8 cellular contexts compared by ENCODE assay signal in the genomic region with DNA sequence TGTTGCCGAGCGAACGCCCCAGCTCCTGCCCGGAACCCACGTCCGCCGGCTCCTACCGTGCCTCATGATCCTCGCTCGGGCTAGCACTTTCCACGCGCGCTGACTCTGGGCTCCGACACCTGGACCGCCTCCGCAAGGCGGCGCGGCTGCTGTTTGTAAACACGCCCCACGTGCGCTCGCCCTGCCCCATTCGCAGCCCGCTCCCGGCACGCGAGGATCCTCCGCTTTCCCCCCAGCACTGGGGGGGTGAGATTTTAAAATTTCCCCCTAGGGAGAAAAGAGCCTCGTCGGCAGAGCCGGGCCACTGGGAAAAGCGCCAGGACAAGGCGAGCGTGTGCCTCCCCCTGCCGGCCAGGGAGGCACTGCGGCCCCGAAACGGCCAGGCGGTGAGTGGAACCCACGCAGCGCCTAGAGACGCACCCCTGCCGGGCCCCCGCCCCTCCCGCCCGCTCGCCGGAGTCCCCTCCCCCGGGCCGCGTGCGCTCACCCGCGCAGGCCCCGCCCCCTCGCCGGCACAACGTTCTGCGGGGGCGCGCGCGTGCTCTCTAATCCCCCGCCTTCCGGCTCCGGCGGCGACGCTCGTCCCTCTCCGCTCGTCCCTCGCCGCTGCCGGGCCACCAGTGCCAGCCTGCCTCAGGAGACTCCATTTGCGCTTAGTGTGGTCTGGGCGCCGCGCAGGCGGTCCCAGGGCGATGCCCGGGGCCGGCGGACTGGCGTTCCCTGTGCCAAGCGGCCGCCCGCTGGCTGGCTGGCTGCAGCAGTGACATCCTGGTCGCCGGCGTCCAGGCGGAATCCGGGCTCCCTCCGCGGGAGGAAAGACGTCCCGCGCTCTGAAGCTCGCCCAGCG. TPM values are rescaled to one million over a fixed set of nuclear protein-coding genes. Genes with fewer than 3 reads are reported as not detected.
DNase-seq lines count a peak whose midpoint lies in the region; ATAC-seq, FAIRE-seq and TF ChIP-seq lines count a peak whose summit lies in the region.

TIGD2 (plus strand) TSS at position 548 of the 847 bp plus-strand sequence. CDS start 1,442 bp downstream, outside the sequence.

- H3K4me3 ChIP-seq in adrenal gland, result peak within 1 kb of the TSS in 3 of 4 donors; percentile 63 to 73 (median 64)
- peak within 1 kb of the TSS; percentile 86 for H3K4me3 ChIP-seq in left ventricle myocardium inferior
- H3K4me3 ChIP-seq in prostate gland, result peak within 1 kb of the TSS; percentile 74 to 75

- intact Hi-C loops in adrenal gland (cut with DNase I), result no loop called here
- intact Hi-C loops in left ventricle myocardium inferior (cut with micrococcal nuclease), result no loop called here
- intact Hi-C loops in prostate gland (cut with DNase I), result loop anchor here (2.0 to 5.0 kb wide), 2 partner anchors 54 to 294 kb away; partner anchors contain the start of gene FAM13A

- TF ChIP-seq POLR2A in GM12891 (IDR thresholded peaks at IDR 0.05; ENCODE audit: low read depth, low read length) (peak; percentile 62; the same call in 1 of the 2 replicates), adrenal gland (IDR thresholded peaks at IDR 0.05) (peak; percentile 84 to 91), prostate gland (IDR thresholded peaks at IDR 0.05) (peak; percentile 77)

- H3K9me3 ChIP-seq in adrenal gland (replicated peaks in 1 of 3) (no peaks in the 10 kb centered on the region), left ventricle myocardium inferior (replicated peaks) (peaks cover 19% of the 10 kb centered on the region), prostate gland (no peaks in the 10 kb centered on the region)

- WGBS in adrenal gland, 4 donors, result 0 to 1% (median 1%) methylated on average over 12 to 100 of the region's 101 CpGs
- under 1% methylated on average over 86 of the region's 101 CpGs for WGBS in prostate gland

- ATAC-seq in HG02763 (IDR thresholded peaks at IDR 0.05; ENCODE audit: unreplicated experiment), result peak; percentile 91

- H3K27me3 ChIP-seq in adrenal gland (no peaks in the 10 kb centered on the region), left ventricle myocardium inferior (ENCODE audit: low read depth) (no peaks in the 10 kb centered on the region), prostate gland (replicated peaks; ENCODE audit: insufficient read depth) (no peaks in the 10 kb centered on the region)

- DNase-seq in GM12891 (ENCODE audit: insufficient read length, low spot score) (peak; percentile 96), NCI-H128 (lab: John Stamatoyannopoulos, UW; ENCODE audit: unreplicated experiment) (peak; percentile 81), SW480 (ENCODE audit: low spot score) (peak; percentile 79), adrenal gland (peak; percentile 88 to 92 (median 89)), left ventricle myocardium inferior (peak; percentile 90), prostate gland (ENCODE audit: low spot score) (peak; percentile 85), urothelium cell line (ENCODE audit: low spot score) (peak; percentile 94)

- peaks cover 7 to 11% of the 10 kb centered on the region in 2 donors for H3K4me1 ChIP-seq in adrenal gland (replicated peaks in 1 of 2)
- H3K4me1 ChIP-seq in left ventricle myocardium inferior, result peaks cover 27% of the 10 kb centered on the region
- no peaks in the 10 kb centered on the region for H3K4me1 ChIP-seq in prostate gland (replicated peaks)

- TF ChIP-seq CTCF in adrenal gland (IDR thresholded peaks at IDR 0.05) (peak; percentile 72 to 86 (median 82)), left ventricle myocardium inferior (IDR thresholded peaks at IDR 0.05; ENCODE audit: borderline replicate concordance) (peak; percentile 91), prostate gland (IDR thresholded peaks at IDR 0.05) (peak; percentile 67 to 90 (median 77))

- H3K27ac ChIP-seq in adrenal gland (peak within 1 kb of the TSS; percentile 65 to 92 (median 85)), left ventricle myocardium inferior (replicated peaks) (peak within 1 kb of the TSS; percentile 91), prostate gland (peak within 1 kb of the TSS; percentile 84 to 87)

- H3K36me3 ChIP-seq in adrenal gland (replicated peaks in 1 of 2) (no peaks in the 10 kb centered on the region), left ventricle myocardium inferior (no peaks in the 10 kb centered on the region), prostate gland (no peaks in the 10 kb centered on the region)

- FAIRE-seq in GM12891 (lab: Jason Lieb, UNC), result peak; percentile 87
- FAIRE-seq in urothelium cell line (lab: Jason Lieb, UNC), result peak; percentile 9

TF ChIP-seq in GM12891, 5 proteins besides CTCF, POLR2A, EP300 and RAD21:
- TF ChIP-seq TAF1 (IDR thresholded peaks at IDR 0.05; ENCODE audit: low read depth, low read length), result peak; percentile 27; the same call in 1 of the 2 replicates
- no peak for TF ChIP-seq PAX5 (IDR thresholded peaks at IDR 0.05; ENCODE audit: insufficient read depth, low read length, severe bottlenecking)
- TF ChIP-seq POLR2AphosphoS5 (IDR thresholded peaks at IDR 0.05; ENCODE audit: low read depth, low read length), result peak; percentile 80
- no peak for TF ChIP-seq POU2F2 (IDR thresholded peaks at IDR 0.05; ENCODE audit: low read depth, low read length)
- TF ChIP-seq SPI1 (IDR thresholded peaks at IDR 0.05; ENCODE audit: low read depth, low read length), result no peak
TF ChIP-seq in GM12891: peak in this region for 2.

RNA-seq across cellular contexts. Expression of gene TIGD2, which starts in this region (rescaled TPM):
- polyA plus RNA-seq in GM12891 (2012; ENCODE audit: low read depth, missing spikeins), result 1.8 TPM
- 1 to 10 TPM; 2.1 to 6.6 (median 4.2) TPM for total RNA-seq in adrenal gland
- 1 to 10 TPM; 1.4 to 5.4 (median 2.5) TPM for polyA plus RNA-seq in adrenal gland
- total RNA-seq in left ventricle myocardium inferior, result 2.0 TPM
- total RNA-seq in prostate gland, result 1 to 10 TPM; 8.6 to 8.7 TPM

Comparison
In these comparisons a context has a peak if more than half of its experiments do, and no peak if none do; other contexts are left out.
1. Peak in every context shown above with its lines: DNase-seq, ATAC-seq, H3K4me3 ChIP-seq and H3K27ac ChIP-seq.